ENCODE assay signal across 17 cellular contexts in the genomic region with DNA sequence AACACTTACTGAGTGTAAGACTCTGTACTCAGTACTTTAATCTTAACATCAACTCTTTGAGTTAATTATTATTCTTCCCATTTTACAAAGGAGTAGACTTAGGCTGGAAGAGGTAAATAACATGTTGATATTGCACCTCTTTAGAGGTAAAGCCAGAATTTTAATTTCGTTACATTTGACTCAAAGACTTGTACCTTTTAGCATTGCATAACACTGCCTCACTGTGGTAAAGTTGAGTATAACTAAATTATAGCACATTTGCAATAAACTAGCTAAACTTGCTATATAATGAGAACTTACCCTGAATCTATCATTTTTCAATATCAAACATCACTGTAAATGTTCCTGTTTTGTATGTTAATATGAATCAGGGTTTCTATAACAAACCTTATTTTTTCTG.
DNase-seq lines count a peak whose midpoint lies in the region; ATAC-seq and TF ChIP-seq lines count a peak whose summit lies in the region.
"Had no signal": no experiment of that assay in that cellular context is flagged by ENCODE, and none has a peak within 500 bp of the region (broad histone marks: within the 10 kb centered on the region; RNA-seq: fewer than 3 reads in every experiment).

No MANE protein-coding gene starts in this region.

- BruUV-seq in Panc1 (replicated peaks; lab: Mats Ljungman, UMichigan) (no TSS peak), Calu3 (replicated peaks; lab: Mats Ljungman, UMichigan) (no TSS peak)

- no peak overlapping the region for H3K4me3 Mint-ChIP-seq in Calu3 (ENCODE audit: low read depth, unreplicated experiment)
- H3K4me3 Mint-ChIP-seq: CD8-positive, alpha-beta T cell; T-helper 1 cell treated with Interleukin-12 subunit alpha and Interleukin-12 subunit beta and Interleukin-4 antibody, amounts not matched to agents 30 μg/mL and 1 μg/mL, for 36 hours had no signal

- intact Hi-C loops in Panc1 (cut with micrococcal nuclease; ENCODE audit: unreplicated experiment) (loop anchor here (2.0 kb wide), 1 partner anchor 267 kb away; no protein-coding TSS in a partner anchor), Calu3 (cut with micrococcal nuclease; ENCODE audit: unreplicated experiment) (no loop called here), posterior vena cava (cut with DNase I) (no loop called here)

- no peaks in the 10 kb centered on the region for H3K4me1 ChIP-seq in Panc1 (ENCODE audit: control insufficient read depth, insufficient read depth, low read length)

- CTCF ChIA-PET in Panc1 (lab: Charles Lee) (no interaction called here), Calu3 (lab: Charles Lee) (no interaction called here)

- in situ Hi-C loops in Panc1 (cut with HindIII; ENCODE audit: low pct_unique_long_range_greater_than_20kb, low sequenced_read_pairs), result no loop called here

- H3K4me3 ChIP-seq in H7 (ENCODE audit: insufficient read depth, low read depth, low read length) (no peak overlapping the region), Panc1 (ENCODE audit: low read depth in 2 of 2, low read length in 2 of 2) (no peak overlapping the region), kidney epithelial cell (ENCODE audit: low read depth, low read length) (no peak overlapping the region)
- H3K4me3 ChIP-seq: skin epidermis had no signal

- no peak for ATAC-seq in Panc1
- no peak for ATAC-seq in HG03196 (IDR thresholded peaks at IDR 0.05; ENCODE audit: unreplicated experiment)
- ATAC-seq: CD8-positive, alpha-beta T cell had no signal

- TF ChIP-seq CTCF in C4-2B (conservative IDR thresholded peaks at IDR 0.05), result peak; percentile 60
- peak; percentile 15; the same call in 1 of the 2 replicates for TF ChIP-seq CTCF in Panc1 (IDR thresholded peaks at IDR 0.05)
- peak; percentile 22 for TF ChIP-seq CTCF in kidney epithelial cell (IDR thresholded peaks at IDR 0.05; ENCODE audit: insufficient read depth, low read length, poor library complexity, severe bottlenecking)
- TF ChIP-seq CTCF in Calu3 (IDR thresholded peaks at IDR 0.05; ENCODE audit: unreplicated experiment), result no peak

- H3K36me3 ChIP-seq in H7 (replicated peaks; ENCODE audit: control insufficient read depth, insufficient read depth, low read length) (no peaks in the 10 kb centered on the region), Panc1 (ENCODE audit: control insufficient read depth, insufficient read depth, low read length) (no peaks in the 10 kb centered on the region), kidney epithelial cell (ENCODE audit: control insufficient read depth, insufficient read depth, low read length) (no peaks in the 10 kb centered on the region)

- H3K27me3 ChIP-seq in H7 (ENCODE audit: control insufficient read depth, insufficient read depth, low read length) (no peaks in the 10 kb centered on the region), Panc1 (ENCODE audit: control insufficient read depth, insufficient read depth, low read length) (no peaks in the 10 kb centered on the region), kidney epithelial cell (ENCODE audit: control insufficient read depth, insufficient read depth, low read length) (no peaks in the 10 kb centered on the region)

- H3K4me1 Mint-ChIP-seq in Calu3 (ENCODE audit: low read depth, unreplicated experiment), result no peaks in the 10 kb centered on the region

- no peak overlapping the region for H3K27ac Mint-ChIP-seq in Calu3 (ENCODE audit: unreplicated experiment)
- H3K27ac Mint-ChIP-seq: CD8-positive, alpha-beta T cell; T-helper 1 cell treated with Interleukin-12 subunit alpha and Interleukin-12 subunit beta and Interleukin-4 antibody, amounts not matched to agents 30 μg/mL and 1 μg/mL, for 36 hours had no signal

- no peaks in the 10 kb centered on the region for H3K27me3 Mint-ChIP-seq in Calu3 (ENCODE audit: unreplicated experiment)

- no peaks in the 10 kb centered on the region for H3K36me3 Mint-ChIP-seq in Calu3 (ENCODE audit: insufficient read depth, unreplicated experiment)
- H3K36me3 Mint-ChIP-seq: CD8-positive, alpha-beta T cell had no signal

- H3K27ac ChIP-seq in C4-2B (no peak overlapping the region), Panc1 (ENCODE audit: low read length) (no peak overlapping the region)
- H3K27ac ChIP-seq: epithelial cell of prostate, HL-60, skin epidermis had no signal

- no peaks in the 10 kb centered on the region for H3K9me3 ChIP-seq in Panc1 (ENCODE audit: control insufficient read depth, insufficient read depth, low read depth, low read length)

- DNase-seq in H7 (peak; percentile 2), Panc1 (ENCODE audit: low read depth, low spot score) (no peak), kidney epithelial cell (ENCODE audit: low read depth) (no peak), SKM-1 (lab: John Stamatoyannopoulos, UW; ENCODE audit: unreplicated experiment) (no peak), Calu3 (no peak), posterior vena cava (ENCODE audit: low spot score) (no peak)
- DNase-seq: activated CD4-positive, alpha-beta T cell treated with anti-CD3 and anti-CD28 coated beads, Interleukin-2, amount 50 U/mL, for 48 hours; activated effector memory CD4-positive, alpha-beta T cell treated with anti-CD3 and anti-CD28 coated beads, Interleukin-2, amount 50 U/mL, for 16 hours; CD8-positive, alpha-beta T cell; NCI-H1105; substantia nigra had no signal

- POLR2A ChIA-PET in Panc1 (lab: Charles Lee), result no interaction called here

- peaks cover 11% of the 10 kb centered on the region for H3K9me3 Mint-ChIP-seq in Calu3 (ENCODE audit: low read depth, unreplicated experiment)
- H3K9me3 Mint-ChIP-seq: CD8-positive, alpha-beta T cell; T-helper 1 cell treated with Interleukin-12 subunit alpha and Interleukin-12 subunit beta and Interleukin-4 antibody, amounts not matched to agents 30 μg/mL and 1 μg/mL, for 36 hours had no signal
